In the genomic region with DNA sequence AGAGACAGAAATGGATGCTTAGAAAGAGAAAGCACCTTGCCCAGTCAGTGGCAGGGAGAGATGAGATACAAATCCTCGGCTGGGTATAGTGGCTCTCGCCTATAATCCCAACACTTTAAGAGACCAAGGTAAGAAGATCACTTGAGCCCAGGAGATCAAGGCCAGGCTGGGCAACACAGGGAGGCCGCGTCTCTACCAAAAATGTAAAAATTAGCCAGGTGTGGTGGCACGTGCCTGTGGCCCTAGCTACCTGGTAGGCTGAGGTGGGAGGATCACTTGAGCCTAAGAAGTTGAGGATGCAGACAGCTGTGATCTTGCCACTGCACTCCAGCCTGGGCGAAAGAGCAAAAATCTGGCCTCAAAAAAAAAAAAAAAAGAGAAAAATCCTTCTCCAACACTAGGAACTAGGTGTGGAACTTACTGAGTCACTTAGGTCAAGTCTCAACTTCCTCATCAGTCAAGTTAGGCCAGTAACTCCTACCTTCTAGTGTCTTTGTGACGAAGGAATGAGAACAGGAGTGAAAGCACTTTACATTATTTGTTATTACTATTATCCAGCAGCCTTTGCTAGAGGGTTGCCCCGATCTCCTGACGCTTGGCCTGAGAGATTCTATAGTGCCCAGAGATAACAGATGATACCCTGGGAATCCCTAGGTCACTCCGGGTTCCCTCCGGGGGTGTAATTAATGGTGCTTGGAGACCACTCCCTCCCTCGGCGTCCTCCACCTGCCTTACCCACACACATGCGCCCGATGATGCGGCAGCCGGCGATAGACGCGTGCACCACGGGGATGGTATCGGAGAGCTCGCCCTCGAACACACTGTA, we compare ENCODE assay signal across 9 cellular contexts. TPM values are rescaled to one million over a fixed set of nuclear protein-coding genes. Genes with fewer than 3 reads are reported as not detected.
DNase-seq lines count a peak whose midpoint lies in the region; ATAC-seq and TF ChIP-seq lines count a peak whose summit lies in the region.
"Had no signal": no experiment of that assay in that cellular context is flagged by ENCODE, and none has a peak within 500 bp of the region (broad histone marks: within the 10 kb centered on the region; RNA-seq: fewer than 3 reads in every experiment).

No MANE protein-coding gene starts in this region.

- H3K4me3 Mint-ChIP-seq in chondrocyte (ENCODE audit: unreplicated experiment) = peak overlapping the region; percentile 93

- H3K9me3 ChIP-seq in muscle layer of colon (ENCODE audit: low read length) = no peaks in the 10 kb centered on the region

- peaks cover 21% of the 10 kb centered on the region for H3K36me3 ChIP-seq in muscle layer of colon (ENCODE audit: insufficient read depth, low read length)

- H3K36me3 Mint-ChIP-seq in chondrocyte (ENCODE audit: low read depth) = peaks cover 19% of the 10 kb centered on the region

- DNase-seq in DMS53 (lab: John Stamatoyannopoulos, UW) (peak; percentile 56), DMS53 treated with DMSO at 0.1 percent for 48 hours (lab: John Stamatoyannopoulos, UW; ENCODE audit: unreplicated experiment) (no peak), MV-4-11 (lab: John Stamatoyannopoulos, UW) (peak; percentile 25), chondrocyte (ENCODE audit: low spot score) (no peak), inferior parietal cortex (ENCODE audit: extremely low spot score) (no peak)
- DNase-seq in activated CD8-positive, alpha-beta memory T cell treated with anti-CD3 and anti-CD28 coated beads, Interleukin-2, amount 50 U/mL, for 4 hours = no peak

- TF ChIP-seq CTCF in chondrocyte (IDR thresholded peaks at IDR 0.05) = no peak

- peaks cover 8% of the 10 kb centered on the region for H3K4me1 ChIP-seq in muscle layer of colon (ENCODE audit: insufficient read depth, low read length)

- H3K27ac ChIP-seq in muscle layer of colon (ENCODE audit: low read depth, low read length) = peak overlapping the region; percentile 78

- peak overlapping the region; percentile 97 for H3K27ac Mint-ChIP-seq in chondrocyte (ENCODE audit: unreplicated experiment)

- peak overlapping the region; percentile 80 for H3K9ac ChIP-seq in muscle layer of colon (ENCODE audit: low read length)

- H3K27me3 Mint-ChIP-seq in chondrocyte (ENCODE audit: low read depth) = no peaks in the 10 kb centered on the region

- no peak for ATAC-seq in GM21619 (IDR thresholded peaks at IDR 0.05; ENCODE audit: unreplicated experiment)

- H3K27me3 ChIP-seq in muscle layer of colon (ENCODE audit: control insufficient read depth in 1 of 2, insufficient read depth in 2 of 2, low read length in 2 of 2) = no peaks in the 10 kb centered on the region

- H3K9me3 Mint-ChIP-seq in chondrocyte (ENCODE audit: low read depth) = no peaks in the 10 kb centered on the region

- peak overlapping the region; percentile 85 to 94 for H3K4me3 ChIP-seq in muscle layer of colon (ENCODE audit: low read depth in 1 of 2, low read length in 2 of 2)

- peaks cover 33% of the 10 kb centered on the region for H3K4me1 Mint-ChIP-seq in chondrocyte (ENCODE audit: low read depth)

RNA-seq across cellular contexts. Expression of a gene that starts 0.9 kb away (rescaled TPM):
- total RNA-seq in chondrocyte = 117 to 125 TPM (median 123 TPM) in 3 replicates

RNA-seq across cellular contexts. Expression of a gene that starts 5.7 kb away (rescaled TPM):
- 89.8 to 94.6 TPM (median 91.5 TPM) in 3 replicates for total RNA-seq in chondrocyte

RNA-seq across cellular contexts. Expression of a gene that starts 8.6 kb away (rescaled TPM):
- not detected in 3 replicates for total RNA-seq in chondrocyte
- total RNA-seq: temporal lobe had no signal

RNA-seq across cellular contexts. Expression of a gene that starts 57.2 kb away (rescaled TPM):
- total RNA-seq in chondrocyte = 1.1 to 2.6 TPM (median 2.4 TPM) in 3 replicates

Comparison
In these comparisons a context has a peak if more than half of its experiments do, and no peak if none do; other contexts are left out.
1. DNase-seq: peak in DMS53 (single experiment) and MV-4-11 (single experiment); none in DMS53 treated with DMSO at 0.1 percent for 48 hours (single experiment), chondrocyte (single experiment), inferior parietal cortex (single experiment) and activated CD8-positive, alpha-beta memory T cell treated with anti-CD3 and anti-CD28 coated beads, Interleukin-2, amount 50 U/mL, for 4 hours (single experiment).